In genomic region chr10:133179651-133180050, GRCh38 we compare ENCODE assay signal across 25 cellular contexts. TPM values are rescaled to one million over a fixed set of nuclear protein-coding genes. Genes with fewer than 3 reads are reported as not detected.
"Had no signal": no experiment of that assay in that cellular context is flagged by ENCODE, and none has a peak within 500 bp of the region (broad histone marks: within the 10 kb centered on the region; RNA-seq: fewer than 3 reads in every experiment).

No MANE protein-coding gene starts in this region.

- H3K9me3 ChIP-seq: adrenal gland, Peyer's patch had no signal

- DNase-seq: activated CD4-positive, alpha-beta T cell treated with anti-CD3 and anti-CD28 coated beads for 48 hours; activated CD4-positive, alpha-beta T cell treated with anti-CD3 and anti-CD28 coated beads, Interleukin-2, amount 50 U/mL, for 4 hours; activated CD4-positive, CD25-positive, alpha-beta regulatory T cell treated with anti-CD3 and anti-CD28 coated beads, Interleukin-2, amount 50 U/mL, for 72 hours; activated CD8-positive, alpha-beta memory T cell treated with anti-CD3 and anti-CD28 coated beads, Interleukin-2, amount 50 U/mL, for 48 hours; activated CD8-positive, alpha-beta T cell treated with anti-CD3 and anti-CD28 coated beads, Interleukin-2, amount 10 ng/mL, durations not matched to agents 7 days and 5 days; activated naive CD4-positive, alpha-beta T cell treated with anti-CD3 and anti-CD28 coated beads, Interleukin-2, amount 50 U/mL, for 16 hours; activated naive CD8-positive, alpha-beta T cell treated with anti-CD3 and anti-CD28 coated beads, Interleukin-2, amount 10 ng/mL, durations not matched to agents 7 days and 5 days; activated T-cell treated with anti-CD3 and anti-CD28 coated beads, Interleukin-2, amount 50 U/mL, for 1 hour; adrenal gland; anterior cingulate cortex; caudate nucleus; Karpas-422; MM.1S; NCI-H1105 treated with DMSO at 0.1 percent for 48 hours; NCI-H1436 treated with DMSO at 0.1 percent for 48 hours; NCI-H187; NCI-H2081; NCI-H446; NCI-H524; Peyer's patch; SHP77 treated with DMSO at 0.1 percent for 48 hours; T-helper 9 cell had no signal

- H3K36me3 ChIP-seq: adrenal gland, Peyer's patch had no signal

- H3K27ac ChIP-seq: adrenal gland, Peyer's patch had no signal

- H3K4me3 ChIP-seq: adrenal gland, Peyer's patch had no signal

- ATAC-seq: activated CD8-positive, alpha-beta T cell treated with anti-CD3 and anti-CD28 coated beads, Interleukin-2, amount 10 ng/mL, durations not matched to agents 7 days and 5 days; T-helper 17 cell; WTC11 had no signal

- H3K27ac Mint-ChIP-seq: activated CD8-positive, alpha-beta T cell treated with anti-CD3 and anti-CD28 coated beads, Interleukin-2, amount 10 ng/mL, durations not matched to agents 7 days and 5 days; activated naive CD8-positive, alpha-beta T cell treated with anti-CD3 and anti-CD28 coated beads, Interleukin-2, amount 10 ng/mL, durations not matched to agents 7 days and 5 days had no signal

- H3K4me1 Mint-ChIP-seq: T-helper 17 cell, WTC11 had no signal

- H3K4me3 Mint-ChIP-seq: activated CD8-positive, alpha-beta T cell treated with anti-CD3 and anti-CD28 coated beads, Interleukin-2, amount 10 ng/mL, durations not matched to agents 7 days and 5 days; activated naive CD8-positive, alpha-beta T cell treated with anti-CD3 and anti-CD28 coated beads, Interleukin-2, amount 10 ng/mL, durations not matched to agents 7 days and 5 days; T-helper 17 cell; WTC11 had no signal

- H3K27me3 ChIP-seq: adrenal gland, Peyer's patch had no signal

- H3K4me1 ChIP-seq: adrenal gland, Peyer's patch had no signal

- H3K36me3 Mint-ChIP-seq: activated naive CD8-positive, alpha-beta T cell treated with anti-CD3 and anti-CD28 coated beads, Interleukin-2, amount 10 ng/mL, durations not matched to agents 7 days and 5 days had no signal

RNA-seq across cellular contexts. Expression of gene UTF1, which starts 50.4 kb away (rescaled TPM):
- total RNA-seq: activated CD8-positive, alpha-beta T cell treated with anti-CD3 and anti-CD28 coated beads, Interleukin-2, amount 10 ng/mL, durations not matched to agents 7 days and 5 days; activated naive CD8-positive, alpha-beta T cell treated with anti-CD3 and anti-CD28 coated beads, Interleukin-2, amount 10 ng/mL, durations not matched to agents 7 days and 5 days; Peyer's patch; SK-MEL-5; T-helper 17 cell had no signal

RNA-seq across cellular contexts. Expression of gene VENTX, which starts 58.0 kb away (rescaled TPM):
- total RNA-seq: activated CD8-positive, alpha-beta T cell treated with anti-CD3 and anti-CD28 coated beads, Interleukin-2, amount 10 ng/mL, durations not matched to agents 7 days and 5 days; SK-MEL-5 had no signal
